ENCODE assay signal across 1 cellular context in the genomic region with DNA sequence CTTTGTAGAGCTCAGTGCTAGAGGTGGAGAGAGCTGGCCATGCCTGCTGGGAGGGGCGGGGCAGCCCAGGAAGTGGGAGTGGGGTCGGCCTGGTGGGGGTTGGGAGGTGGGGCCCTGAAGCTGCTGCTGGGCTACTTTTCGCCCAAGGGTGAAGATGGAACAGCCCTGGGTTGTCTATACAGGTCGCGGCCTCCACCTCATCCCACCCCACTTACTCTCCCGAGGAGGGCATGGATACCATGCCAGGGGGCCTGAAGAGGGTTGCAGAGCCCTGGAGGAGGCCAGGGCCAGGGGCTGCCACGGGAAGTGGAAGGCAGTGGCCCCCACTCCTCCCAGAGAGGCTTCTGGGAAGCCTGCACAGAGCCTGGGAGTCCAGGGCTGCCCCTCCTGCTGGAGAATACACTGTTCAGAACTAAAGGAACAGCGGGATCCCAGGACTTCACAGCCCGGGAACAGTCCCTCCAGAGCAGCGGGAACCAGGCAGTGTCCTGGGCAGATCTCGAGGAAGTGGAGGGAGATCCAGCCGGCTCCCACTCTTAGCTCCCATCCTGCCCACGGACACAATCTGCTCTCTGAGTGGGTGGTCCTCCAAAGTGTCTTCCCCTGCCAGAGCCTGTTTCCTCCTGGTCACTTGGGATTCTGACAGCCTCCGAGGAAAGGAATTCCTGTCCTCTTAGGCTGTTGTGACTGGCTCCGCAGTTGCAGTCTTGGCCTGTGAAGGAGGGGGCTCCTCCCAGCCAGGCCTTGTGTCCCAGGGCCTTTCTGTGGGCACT.
TF ChIP-seq lines count a peak whose summit lies in the region.

No MANE protein-coding gene starts in this region.

TF ChIP-seq in HepG2, 621 proteins besides CTCF, POLR2A, EP300 and RAD21 (continued from another document and continues in another):
- TF ChIP-seq, protein P1, sequence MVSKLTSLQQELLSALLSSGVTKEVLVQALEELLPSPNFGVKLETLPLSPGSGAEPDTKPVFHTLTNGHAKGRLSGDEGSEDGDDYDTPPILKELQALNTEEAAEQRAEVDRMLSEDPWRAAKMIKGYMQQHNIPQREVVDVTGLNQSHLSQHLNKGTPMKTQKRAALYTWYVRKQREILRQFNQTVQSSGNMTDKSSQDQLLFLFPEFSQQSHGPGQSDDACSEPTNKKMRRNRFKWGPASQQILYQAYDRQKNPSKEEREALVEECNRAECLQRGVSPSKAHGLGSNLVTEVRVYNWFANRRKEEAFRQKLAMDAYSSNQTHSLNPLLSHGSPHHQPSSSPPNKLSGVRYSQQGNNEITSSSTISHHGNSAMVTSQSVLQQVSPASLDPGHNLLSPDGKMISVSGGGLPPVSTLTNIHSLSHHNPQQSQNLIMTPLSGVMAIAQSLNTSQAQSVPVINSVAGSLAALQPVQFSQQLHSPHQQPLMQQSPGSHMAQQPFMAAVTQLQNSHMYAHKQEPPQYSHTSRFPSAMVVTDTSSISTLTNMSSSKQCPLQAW (CRISPR knock-in tag; IDR thresholded peaks at IDR 0.05), result 0 out of 2 replicates have a peak, but pooled peaks have one; percentile 15
- TF ChIP-seq MTF2 (CRISPR knock-in tag; IDR thresholded peaks at IDR 0.05; ENCODE audit: borderline replicate concordance) (no peak), ZNF569 (CRISPR knock-in tag; IDR thresholded peaks at IDR 0.05; ENCODE audit: borderline replicate concordance) (no peak), MED13 (CRISPR knock-in tag; IDR thresholded peaks at IDR 0.05) (no peak), ZNF891 (CRISPR knock-in tag; IDR thresholded peaks at IDR 0.05) (no peak), CCDC6 (CRISPR knock-in tag; IDR thresholded peaks at IDR 0.05) (no peak), ZBTB38 (CRISPR knock-in tag; IDR thresholded peaks at IDR 0.05) (peak; percentile 72; the same call in 1 of the 2 replicates), NR1H2 (CRISPR knock-in tag; IDR thresholded peaks at IDR 0.05; ENCODE audit: borderline replicate concordance, low read depth) (no peak), FOXC1 (CRISPR knock-in tag; IDR thresholded peaks at IDR 0.05; ENCODE audit: borderline replicate concordance) (no peak), NRL (CRISPR knock-in tag; IDR thresholded peaks at IDR 0.05; ENCODE audit: borderline replicate concordance) (peak; percentile 29; the same call in 1 of the 2 replicates), ZNF501 (CRISPR knock-in tag; IDR thresholded peaks at IDR 0.05) (no peak), NFATC3 (CRISPR knock-in tag; IDR thresholded peaks at IDR 0.05) (no peak), ZFY (CRISPR knock-in tag; IDR thresholded peaks at IDR 0.05) (0 out of 2 replicates have a peak, but pooled peaks have one; percentile 6), ZNF768 (CRISPR knock-in tag; IDR thresholded peaks at IDR 0.05) (peak; percentile 59; the same call in 1 of the 2 replicates), TAF15 (IDR thresholded peaks at IDR 0.05; ENCODE audit: low read depth, low read length, poor library complexity, severe bottlenecking) (no peak), ZNF839 (CRISPR knock-in tag; IDR thresholded peaks at IDR 0.05; ENCODE audit: borderline replicate concordance) (no peak), HOXA3 (CRISPR knock-in tag; IDR thresholded peaks at IDR 0.05) (0 out of 2 replicates have a peak, but pooled peaks have one; percentile 28), ZNF737 (CRISPR knock-in tag; IDR thresholded peaks at IDR 0.05; ENCODE audit: borderline replicate concordance) (no peak), ZNF652 (CRISPR knock-in tag; IDR thresholded peaks at IDR 0.05; ENCODE audit: borderline replicate concordance, low read depth) (no peak), ZNF761 (CRISPR knock-in tag; conservative IDR thresholded peaks at IDR 0.05) (no peak), NFIB (CRISPR knock-in tag; IDR thresholded peaks at IDR 0.05; ENCODE audit: borderline replicate concordance) (no peak), NR3C1 (CRISPR knock-in tag; IDR thresholded peaks at IDR 0.05) (no peak)
- TF ChIP-seq, protein P2, sequence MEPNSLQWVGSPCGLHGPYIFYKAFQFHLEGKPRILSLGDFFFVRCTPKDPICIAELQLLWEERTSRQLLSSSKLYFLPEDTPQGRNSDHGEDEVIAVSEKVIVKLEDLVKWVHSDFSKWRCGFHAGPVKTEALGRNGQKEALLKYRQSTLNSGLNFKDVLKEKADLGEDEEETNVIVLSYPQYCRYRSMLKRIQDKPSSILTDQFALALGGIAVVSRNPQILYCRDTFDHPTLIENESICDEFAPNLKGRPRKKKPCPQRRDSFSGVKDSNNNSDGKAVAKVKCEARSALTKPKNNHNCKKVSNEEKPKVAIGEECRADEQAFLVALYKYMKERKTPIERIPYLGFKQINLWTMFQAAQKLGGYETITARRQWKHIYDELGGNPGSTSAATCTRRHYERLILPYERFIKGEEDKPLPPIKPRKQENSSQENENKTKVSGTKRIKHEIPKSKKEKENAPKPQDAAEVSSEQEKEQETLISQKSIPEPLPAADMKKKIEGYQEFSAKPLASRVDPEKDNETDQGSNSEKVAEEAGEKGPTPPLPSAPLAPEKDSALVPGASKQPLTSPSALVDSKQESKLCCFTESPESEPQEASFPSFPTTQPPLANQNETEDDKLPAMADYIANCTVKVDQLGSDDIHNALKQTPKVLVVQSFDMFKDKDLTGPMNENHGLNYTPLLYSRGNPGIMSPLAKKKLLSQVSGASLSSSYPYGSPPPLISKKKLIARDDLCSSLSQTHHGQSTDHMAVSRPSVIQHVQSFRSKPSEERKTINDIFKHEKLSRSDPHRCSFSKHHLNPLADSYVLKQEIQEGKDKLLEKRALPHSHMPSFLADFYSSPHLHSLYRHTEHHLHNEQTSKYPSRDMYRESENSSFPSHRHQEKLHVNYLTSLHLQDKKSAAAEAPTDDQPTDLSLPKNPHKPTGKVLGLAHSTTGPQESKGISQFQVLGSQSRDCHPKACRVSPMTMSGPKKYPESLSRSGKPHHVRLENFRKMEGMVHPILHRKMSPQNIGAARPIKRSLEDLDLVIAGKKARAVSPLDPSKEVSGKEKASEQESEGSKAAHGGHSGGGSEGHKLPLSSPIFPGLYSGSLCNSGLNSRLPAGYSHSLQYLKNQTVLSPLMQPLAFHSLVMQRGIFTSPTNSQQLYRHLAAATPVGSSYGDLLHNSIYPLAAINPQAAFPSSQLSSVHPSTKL (CRISPR knock-in tag; IDR thresholded peaks at IDR 0.05), result 0 out of 2 replicates have a peak, but pooled peaks have one; percentile 17
- TF ChIP-seq, protein P3, sequence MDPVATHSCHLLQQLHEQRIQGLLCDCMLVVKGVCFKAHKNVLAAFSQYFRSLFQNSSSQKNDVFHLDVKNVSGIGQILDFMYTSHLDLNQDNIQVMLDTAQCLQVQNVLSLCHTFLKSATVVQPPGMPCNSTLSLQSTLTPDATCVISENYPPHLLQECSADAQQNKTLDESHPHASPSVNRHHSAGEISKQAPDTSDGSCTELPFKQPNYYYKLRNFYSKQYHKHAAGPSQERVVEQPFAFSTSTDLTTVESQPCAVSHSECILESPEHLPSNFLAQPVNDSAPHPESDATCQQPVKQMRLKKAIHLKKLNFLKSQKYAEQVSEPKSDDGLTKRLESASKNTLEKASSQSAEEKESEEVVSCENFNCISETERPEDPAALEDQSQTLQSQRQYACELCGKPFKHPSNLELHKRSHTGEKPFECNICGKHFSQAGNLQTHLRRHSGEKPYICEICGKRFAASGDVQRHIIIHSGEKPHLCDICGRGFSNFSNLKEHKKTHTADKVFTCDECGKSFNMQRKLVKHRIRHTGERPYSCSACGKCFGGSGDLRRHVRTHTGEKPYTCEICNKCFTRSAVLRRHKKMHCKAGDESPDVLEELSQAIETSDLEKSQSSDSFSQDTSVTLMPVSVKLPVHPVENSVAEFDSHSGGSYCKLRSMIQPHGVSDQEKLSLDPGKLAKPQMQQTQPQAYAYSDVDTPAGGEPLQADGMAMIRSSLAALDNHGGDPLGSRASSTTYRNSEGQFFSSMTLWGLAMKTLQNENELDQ (CRISPR knock-in tag; IDR thresholded peaks at IDR 0.05; ENCODE audit: borderline replicate concordance), result no peak
- TF ChIP-seq, protein P4, sequence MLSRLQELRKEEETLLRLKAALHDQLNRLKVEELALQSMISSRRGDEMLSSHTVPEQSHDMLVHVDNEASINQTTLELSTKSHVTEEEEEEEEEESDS (CRISPR knock-in tag; IDR thresholded peaks at IDR 0.05; ENCODE audit: borderline replicate concordance), result no peak
- TF ChIP-seq, protein P5, sequence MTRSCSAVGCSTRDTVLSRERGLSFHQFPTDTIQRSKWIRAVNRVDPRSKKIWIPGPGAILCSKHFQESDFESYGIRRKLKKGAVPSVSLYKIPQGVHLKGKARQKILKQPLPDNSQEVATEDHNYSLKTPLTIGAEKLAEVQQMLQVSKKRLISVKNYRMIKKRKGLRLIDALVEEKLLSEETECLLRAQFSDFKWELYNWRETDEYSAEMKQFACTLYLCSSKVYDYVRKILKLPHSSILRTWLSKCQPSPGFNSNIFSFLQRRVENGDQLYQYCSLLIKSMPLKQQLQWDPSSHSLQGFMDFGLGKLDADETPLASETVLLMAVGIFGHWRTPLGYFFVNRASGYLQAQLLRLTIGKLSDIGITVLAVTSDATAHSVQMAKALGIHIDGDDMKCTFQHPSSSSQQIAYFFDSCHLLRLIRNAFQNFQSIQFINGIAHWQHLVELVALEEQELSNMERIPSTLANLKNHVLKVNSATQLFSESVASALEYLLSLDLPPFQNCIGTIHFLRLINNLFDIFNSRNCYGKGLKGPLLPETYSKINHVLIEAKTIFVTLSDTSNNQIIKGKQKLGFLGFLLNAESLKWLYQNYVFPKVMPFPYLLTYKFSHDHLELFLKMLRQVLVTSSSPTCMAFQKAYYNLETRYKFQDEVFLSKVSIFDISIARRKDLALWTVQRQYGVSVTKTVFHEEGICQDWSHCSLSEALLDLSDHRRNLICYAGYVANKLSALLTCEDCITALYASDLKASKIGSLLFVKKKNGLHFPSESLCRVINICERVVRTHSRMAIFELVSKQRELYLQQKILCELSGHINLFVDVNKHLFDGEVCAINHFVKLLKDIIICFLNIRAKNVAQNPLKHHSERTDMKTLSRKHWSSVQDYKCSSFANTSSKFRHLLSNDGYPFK (CRISPR knock-in tag; IDR thresholded peaks at IDR 0.05; ENCODE audit: borderline replicate concordance), result no peak
- TF ChIP-seq, protein P6, sequence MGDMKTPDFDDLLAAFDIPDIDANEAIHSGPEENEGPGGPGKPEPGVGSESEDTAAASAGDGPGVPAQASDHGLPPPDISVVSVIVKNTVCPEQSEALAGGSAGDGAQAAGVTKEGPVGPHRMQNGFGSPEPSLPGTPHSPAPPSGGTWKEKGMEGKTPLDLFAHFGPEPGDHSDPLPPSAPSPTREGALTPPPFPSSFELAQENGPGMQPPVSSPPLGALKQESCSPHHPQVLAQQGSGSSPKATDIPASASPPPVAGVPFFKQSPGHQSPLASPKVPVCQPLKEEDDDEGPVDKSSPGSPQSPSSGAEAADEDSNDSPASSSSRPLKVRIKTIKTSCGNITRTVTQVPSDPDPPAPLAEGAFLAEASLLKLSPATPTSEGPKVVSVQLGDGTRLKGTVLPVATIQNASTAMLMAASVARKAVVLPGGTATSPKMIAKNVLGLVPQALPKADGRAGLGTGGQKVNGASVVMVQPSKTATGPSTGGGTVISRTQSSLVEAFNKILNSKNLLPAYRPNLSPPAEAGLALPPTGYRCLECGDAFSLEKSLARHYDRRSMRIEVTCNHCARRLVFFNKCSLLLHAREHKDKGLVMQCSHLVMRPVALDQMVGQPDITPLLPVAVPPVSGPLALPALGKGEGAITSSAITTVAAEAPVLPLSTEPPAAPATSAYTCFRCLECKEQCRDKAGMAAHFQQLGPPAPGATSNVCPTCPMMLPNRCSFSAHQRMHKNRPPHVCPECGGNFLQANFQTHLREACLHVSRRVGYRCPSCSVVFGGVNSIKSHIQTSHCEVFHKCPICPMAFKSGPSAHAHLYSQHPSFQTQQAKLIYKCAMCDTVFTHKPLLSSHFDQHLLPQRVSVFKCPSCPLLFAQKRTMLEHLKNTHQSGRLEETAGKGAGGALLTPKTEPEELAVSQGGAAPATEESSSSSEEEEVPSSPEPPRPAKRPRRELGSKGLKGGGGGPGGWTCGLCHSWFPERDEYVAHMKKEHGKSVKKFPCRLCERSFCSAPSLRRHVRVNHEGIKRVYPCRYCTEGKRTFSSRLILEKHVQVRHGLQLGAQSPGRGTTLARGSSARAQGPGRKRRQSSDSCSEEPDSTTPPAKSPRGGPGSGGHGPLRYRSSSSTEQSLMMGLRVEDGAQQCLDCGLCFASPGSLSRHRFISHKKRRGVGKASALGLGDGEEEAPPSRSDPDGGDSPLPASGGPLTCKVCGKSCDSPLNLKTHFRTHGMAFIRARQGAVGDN (CRISPR knock-in tag; IDR thresholded peaks at IDR 0.05), result peak; percentile 81
- TF ChIP-seq, protein P7, sequence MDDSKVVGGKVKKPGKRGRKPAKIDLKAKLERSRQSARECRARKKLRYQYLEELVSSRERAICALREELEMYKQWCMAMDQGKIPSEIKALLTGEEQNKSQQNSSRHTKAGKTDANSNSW (CRISPR knock-in tag; IDR thresholded peaks at IDR 0.05; ENCODE audit: borderline replicate concordance), result no peak
- TF ChIP-seq, protein P8, sequence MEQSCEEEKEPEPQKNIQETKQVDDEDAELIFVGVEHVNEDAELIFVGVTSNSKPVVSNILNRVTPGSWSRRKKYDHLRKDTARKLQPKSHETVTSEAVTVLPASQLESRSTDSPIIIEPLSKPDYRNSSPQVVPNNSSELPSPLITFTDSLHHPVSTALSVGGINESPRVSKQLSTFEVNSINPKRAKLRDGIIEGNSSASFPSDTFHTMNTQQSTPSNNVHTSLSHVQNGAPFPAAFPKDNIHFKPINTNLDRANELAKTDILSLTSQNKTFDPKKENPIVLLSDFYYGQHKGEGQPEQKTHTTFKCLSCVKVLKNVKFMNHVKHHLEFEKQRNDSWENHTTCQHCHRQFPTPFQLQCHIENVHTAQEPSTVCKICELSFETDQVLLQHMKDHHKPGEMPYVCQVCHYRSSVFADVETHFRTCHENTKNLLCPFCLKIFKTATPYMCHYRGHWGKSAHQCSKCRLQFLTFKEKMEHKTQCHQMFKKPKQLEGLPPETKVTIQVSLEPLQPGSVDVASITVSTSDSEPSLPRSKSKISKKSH (CRISPR knock-in tag; IDR thresholded peaks at IDR 0.05; ENCODE audit: borderline replicate concordance), result no peak
